Comparison of ENCODE assay signal across 12 cellular contexts in the genomic region with DNA sequence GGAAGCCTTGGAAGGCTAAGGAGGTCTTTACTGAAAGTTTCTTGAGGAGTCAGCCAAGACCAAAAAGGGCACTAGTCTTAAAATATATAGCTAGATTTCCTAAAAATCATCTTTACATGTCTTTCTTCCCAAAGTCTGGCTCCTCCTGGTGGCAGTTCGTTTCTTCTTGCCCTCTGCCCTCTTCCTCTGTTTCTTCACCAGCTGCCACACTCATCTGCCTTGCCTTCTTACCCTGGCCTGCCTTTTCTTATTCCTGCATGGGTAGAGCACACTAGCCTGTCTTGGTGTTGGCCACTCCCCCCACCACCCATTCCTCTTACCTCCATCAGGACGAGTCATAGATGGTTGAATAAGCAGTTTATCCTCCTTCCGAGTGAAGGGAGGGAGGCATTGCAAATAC.
DNase-seq lines count a peak whose midpoint lies in the region; ATAC-seq and TF ChIP-seq lines count a peak whose summit lies in the region.
"Had no signal": no experiment of that assay in that cellular context is flagged by ENCODE, and none has a peak within 500 bp of the region (broad histone marks: within the 10 kb centered on the region; RNA-seq: fewer than 3 reads in every experiment).

No MANE protein-coding gene starts in this region.

- H3K36me3 ChIP-seq in SK-N-SH (replicated peaks in 1 of 2; ENCODE audit: control insufficient read depth in 1 of 2, insufficient read depth in 2 of 2, low read length in 1 of 2): no peaks in the 10 kb centered on the region
- H3K36me3 ChIP-seq: upper lobe of left lung had no signal

- no peaks in the 10 kb centered on the region for H3K9me2 ChIP-seq in SK-N-SH

- H3K27me3 Mint-ChIP-seq in activated CD4-positive, alpha-beta memory T cell treated with anti-CD3 and anti-CD28 coated beads for 36 hours: peaks cover 14% of the 10 kb centered on the region
- H3K27me3 Mint-ChIP-seq: brain had no signal

- H3K4me1 Mint-ChIP-seq in activated CD4-positive, alpha-beta memory T cell treated with anti-CD3 and anti-CD28 coated beads for 36 hours (ENCODE audit: low read depth): no peaks in the 10 kb centered on the region
- H3K4me1 Mint-ChIP-seq: activated T-helper 17 cell treated with anti-CD3 and anti-CD28 coated beads, Interleukin-2, amount 50 U/mL, for 72 hours had no signal

- no peaks in the 10 kb centered on the region for H3K9me3 ChIP-seq in SK-N-SH
- H3K9me3 ChIP-seq: upper lobe of left lung had no signal

- TF ChIP-seq EP300 in SK-N-SH (IDR thresholded peaks at IDR 0.05; ENCODE audit: borderline replicate concordance in 1 of 2, low read depth in 1 of 2, low read length in 1 of 2): no peak

- ATAC-seq in SK-N-SH treated with all-trans-retinoic acid at 6 μM for 48 hours (no peak), GM21786 (IDR thresholded peaks at IDR 0.05; ENCODE audit: unreplicated experiment) (no peak)
- ATAC-seq: activated T-helper 17 cell treated with anti-CD3 and anti-CD28 coated beads, Interleukin-2, amount 50 U/mL, for 72 hours had no signal

- TF ChIP-seq RAD21 in SK-N-SH (IDR thresholded peaks at IDR 0.05; ENCODE audit: low read length): no peak

- H3K27ac ChIP-seq in SK-N-SH (ENCODE audit: low read depth in 2 of 2, low read length in 1 of 2): no peak overlapping the region
- H3K27ac ChIP-seq: upper lobe of left lung had no signal

- H3K9ac ChIP-seq in SK-N-SH: no peak overlapping the region

- no peaks in the 10 kb centered on the region for H3K27me3 ChIP-seq in SK-N-SH (ENCODE audit: insufficient read depth)
- H3K27me3 ChIP-seq: upper lobe of left lung had no signal

- H3K4me1 ChIP-seq in SK-N-SH (ENCODE audit: control insufficient read depth in 1 of 2, insufficient read depth in 2 of 2, low read depth in 1 of 2, low read length in 1 of 2): peaks cover 5 to 21% of the 10 kb centered on the region in 2 experiments; a peak in 2 of 4 replicates

- DNase-seq in SK-N-SH (no peak), NB4 (ENCODE audit: low read depth) (peak; percentile 14), choroid plexus epithelial cell (ENCODE audit: low read depth) (no peak), retinal pigment epithelial cell (ENCODE audit: low read depth) (no peak), head of caudate nucleus (no peak)
- DNase-seq in activated CD4-positive, alpha-beta memory T cell treated with anti-CD3 and anti-CD28 coated beads for 36 hours: no peak
- DNase-seq: activated CD4-positive, alpha-beta T cell treated with anti-CD3 and anti-CD28 coated beads for 1 hour; upper lobe of left lung had no signal

- no peaks in the 10 kb centered on the region for H3K9me3 Mint-ChIP-seq in activated CD4-positive, alpha-beta memory T cell treated with anti-CD3 and anti-CD28 coated beads for 36 hours
- H3K9me3 Mint-ChIP-seq: activated T-helper 17 cell treated with anti-CD3 and anti-CD28 coated beads, Interleukin-2, amount 50 U/mL, for 72 hours; brain had no signal

- POLR2A ChIA-PET in SK-N-SH (lab: Yijun Ruan, JAX): no interaction called here
- POLR2A ChIA-PET in activated CD4-positive, alpha-beta memory T cell treated with anti-CD3 and anti-CD28 coated beads for 36 hours (lab: Charles Lee): no interaction called here

- CTCF ChIA-PET in SK-N-SH (lab: Yijun Ruan, JAX): interaction anchor here (1.1 to 9.5 kb wide), 5 partner anchors 23 to 66 kb away, joined by 3 to 98 read pairs (median 5); no protein-coding TSS in a partner anchor
- CTCF ChIA-PET in activated CD4-positive, alpha-beta memory T cell treated with anti-CD3 and anti-CD28 coated beads for 36 hours (lab: Charles Lee): interaction anchor here (0.8 to 1.9 kb wide), 2 partner anchors 13 to 21 kb away, joined by 3 to 5 read pairs; no protein-coding TSS in a partner anchor

- WGBS in SK-N-SH (ENCODE audit: low lambda C conversion rate): 53% methylated on average over 3 of the region's 3 CpGs

- no peaks in the 10 kb centered on the region for H3K36me3 Mint-ChIP-seq in activated CD4-positive, alpha-beta memory T cell treated with anti-CD3 and anti-CD28 coated beads for 36 hours
- H3K36me3 Mint-ChIP-seq: brain had no signal

- no peak for TF ChIP-seq POLR2A in NB4 (IDR thresholded peaks at IDR 0.05; ENCODE audit: extremely low read depth, insufficient read length)

- intact Hi-C loops in head of caudate nucleus (cut with DNase I): loop anchor here (10.0 kb wide), 1 partner anchor 69 kb away; no protein-coding TSS in a partner anchor
- intact Hi-C loops in activated CD4-positive, alpha-beta memory T cell treated with anti-CD3 and anti-CD28 coated beads for 36 hours (cut with micrococcal nuclease): no loop called here

- no peak overlapping the region for H3K4me3 Mint-ChIP-seq in activated CD4-positive, alpha-beta memory T cell treated with anti-CD3 and anti-CD28 coated beads for 36 hours
- H3K4me3 Mint-ChIP-seq: activated T-helper 17 cell treated with anti-CD3 and anti-CD28 coated beads, Interleukin-2, amount 50 U/mL, for 72 hours; brain had no signal

- H3K79me2 ChIP-seq in SK-N-SH (ENCODE audit: insufficient read depth): no peaks in the 10 kb centered on the region

- no peak overlapping the region for H2AFZ ChIP-seq in SK-N-SH (ENCODE audit: low read depth)

- TF ChIP-seq CTCF in SK-N-SH (IDR thresholded peaks at IDR 0.05): peak; percentile 39; the same call in 1 of the 2 replicates
- TF ChIP-seq CTCF in NB4 (IDR thresholded peaks at IDR 0.05; ENCODE audit: low read depth, low read length): peak; percentile 19
- TF ChIP-seq CTCF in choroid plexus epithelial cell (conservative IDR thresholded peaks at IDR 0.05; ENCODE audit: low read depth, low read length): peak; percentile 49
- peak; percentile 37 for TF ChIP-seq CTCF in retinal pigment epithelial cell (conservative IDR thresholded peaks at IDR 0.05; ENCODE audit: low read depth, low read length)

- no peaks in the 10 kb centered on the region for H3F3A ChIP-seq in SK-N-SH (replicated peaks; ENCODE audit: insufficient read depth)

- H3K4me2 ChIP-seq in SK-N-SH: no peak overlapping the region

- no peak overlapping the region for H3K4me3 ChIP-seq in SK-N-SH (ENCODE audit: low read depth in 2 of 2, low read length in 1 of 2)
- H3K4me3 ChIP-seq in NB4 (ENCODE audit: low read depth, low read length): no peak overlapping the region
- H3K4me3 ChIP-seq in choroid plexus epithelial cell (ENCODE audit: low read depth, low read length): no peak overlapping the region
- H3K4me3 ChIP-seq in retinal pigment epithelial cell (ENCODE audit: low read length): no peak overlapping the region
- H3K4me3 ChIP-seq: upper lobe of left lung had no signal

- no peaks in the 10 kb centered on the region for H4K20me1 ChIP-seq in SK-N-SH (ENCODE audit: insufficient read depth)

- H3K27ac Mint-ChIP-seq in activated CD4-positive, alpha-beta memory T cell treated with anti-CD3 and anti-CD28 coated beads for 36 hours: no peak overlapping the region
- H3K27ac Mint-ChIP-seq: activated T-helper 17 cell treated with anti-CD3 and anti-CD28 coated beads, Interleukin-2, amount 50 U/mL, for 72 hours; brain had no signal

TF ChIP-seq in SK-N-SH, 30 proteins besides CTCF, POLR2A, EP300 and RAD21 (continues in another document):
- TF ChIP-seq, protein P1, sequence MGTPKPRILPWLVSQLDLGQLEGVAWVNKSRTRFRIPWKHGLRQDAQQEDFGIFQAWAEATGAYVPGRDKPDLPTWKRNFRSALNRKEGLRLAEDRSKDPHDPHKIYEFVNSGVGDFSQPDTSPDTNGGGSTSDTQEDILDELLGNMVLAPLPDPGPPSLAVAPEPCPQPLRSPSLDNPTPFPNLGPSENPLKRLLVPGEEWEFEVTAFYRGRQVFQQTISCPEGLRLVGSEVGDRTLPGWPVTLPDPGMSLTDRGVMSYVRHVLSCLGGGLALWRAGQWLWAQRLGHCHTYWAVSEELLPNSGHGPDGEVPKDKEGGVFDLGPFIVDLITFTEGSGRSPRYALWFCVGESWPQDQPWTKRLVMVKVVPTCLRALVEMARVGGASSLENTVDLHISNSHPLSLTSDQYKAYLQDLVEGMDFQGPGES (IDR thresholded peaks at IDR 0.05; ENCODE audit: low read depth, low read length): no peak
- TF ChIP-seq JUND (IDR thresholded peaks at IDR 0.05) (no peak), MEF2A (IDR thresholded peaks at IDR 0.05; ENCODE audit: borderline replicate concordance, low read depth) (no peak), RCOR1 (IDR thresholded peaks at IDR 0.05; ENCODE audit: low read length) (no peak), RFX5 (IDR thresholded peaks at IDR 0.05; ENCODE audit: low read length) (no peak), RXRA (IDR thresholded peaks at IDR 0.05; ENCODE audit: borderline replicate concordance, low read depth) (no peak), MXI1 (IDR thresholded peaks at IDR 0.05; ENCODE audit: low read depth, low read length) (no peak), CHD2 (IDR thresholded peaks at IDR 0.05; ENCODE audit: low read length, partially characterized antibody) (no peak)

TF ChIP-seq in SK-N-SH treated with all-trans-retinoic acid at 6 μM for 48 hours, 23 proteins besides CTCF, POLR2A, EP300 and RAD21 (continues in another document):
- TF ChIP-seq ZFP30 (CRISPR knock-in tag; IDR thresholded peaks at IDR 0.05): no peak
- no peak for TF ChIP-seq ZNF8 (CRISPR knock-in tag; IDR thresholded peaks at IDR 0.05)
- TF ChIP-seq, protein P2, sequence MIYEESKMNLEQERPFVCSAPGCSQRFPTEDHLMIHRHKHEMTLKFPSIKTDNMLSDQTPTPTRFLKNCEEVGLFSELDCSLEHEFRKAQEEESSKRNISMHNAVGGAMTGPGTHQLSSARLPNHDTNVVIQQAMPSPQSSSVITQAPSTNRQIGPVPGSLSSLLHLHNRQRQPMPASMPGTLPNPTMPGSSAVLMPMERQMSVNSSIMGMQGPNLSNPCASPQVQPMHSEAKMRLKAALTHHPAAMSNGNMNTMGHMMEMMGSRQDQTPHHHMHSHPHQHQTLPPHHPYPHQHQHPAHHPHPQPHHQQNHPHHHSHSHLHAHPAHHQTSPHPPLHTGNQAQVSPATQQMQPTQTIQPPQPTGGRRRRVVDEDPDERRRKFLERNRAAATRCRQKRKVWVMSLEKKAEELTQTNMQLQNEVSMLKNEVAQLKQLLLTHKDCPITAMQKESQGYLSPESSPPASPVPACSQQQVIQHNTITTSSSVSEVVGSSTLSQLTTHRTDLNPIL (CRISPR knock-in tag; IDR thresholded peaks at IDR 0.05; ENCODE audit: low read depth): no peak
- TF ChIP-seq, protein P3, sequence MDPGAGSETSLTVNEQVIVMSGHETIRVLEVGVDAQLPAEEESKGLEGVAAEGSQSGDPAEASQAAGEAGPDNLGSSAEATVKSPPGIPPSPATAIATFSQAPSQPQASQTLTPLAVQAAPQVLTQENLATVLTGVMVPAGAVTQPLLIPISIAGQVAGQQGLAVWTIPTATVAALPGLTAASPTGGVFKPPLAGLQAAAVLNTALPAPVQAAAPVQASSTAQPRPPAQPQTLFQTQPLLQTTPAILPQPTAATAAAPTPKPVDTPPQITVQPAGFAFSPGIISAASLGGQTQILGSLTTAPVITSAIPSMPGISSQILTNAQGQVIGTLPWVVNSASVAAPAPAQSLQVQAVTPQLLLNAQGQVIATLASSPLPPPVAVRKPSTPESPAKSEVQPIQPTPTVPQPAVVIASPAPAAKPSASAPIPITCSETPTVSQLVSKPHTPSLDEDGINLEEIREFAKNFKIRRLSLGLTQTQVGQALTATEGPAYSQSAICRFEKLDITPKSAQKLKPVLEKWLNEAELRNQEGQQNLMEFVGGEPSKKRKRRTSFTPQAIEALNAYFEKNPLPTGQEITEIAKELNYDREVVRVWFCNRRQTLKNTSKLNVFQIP (CRISPR knock-in tag; IDR thresholded peaks at IDR 0.05; ENCODE audit: borderline replicate concordance, low read depth): no peak
- no peak for TF ChIP-seq TCF4 (CRISPR knock-in tag; IDR thresholded peaks at IDR 0.05; ENCODE audit: borderline replicate concordance)
